13 cellular contexts compared by ENCODE assay signal in the genomic region with DNA sequence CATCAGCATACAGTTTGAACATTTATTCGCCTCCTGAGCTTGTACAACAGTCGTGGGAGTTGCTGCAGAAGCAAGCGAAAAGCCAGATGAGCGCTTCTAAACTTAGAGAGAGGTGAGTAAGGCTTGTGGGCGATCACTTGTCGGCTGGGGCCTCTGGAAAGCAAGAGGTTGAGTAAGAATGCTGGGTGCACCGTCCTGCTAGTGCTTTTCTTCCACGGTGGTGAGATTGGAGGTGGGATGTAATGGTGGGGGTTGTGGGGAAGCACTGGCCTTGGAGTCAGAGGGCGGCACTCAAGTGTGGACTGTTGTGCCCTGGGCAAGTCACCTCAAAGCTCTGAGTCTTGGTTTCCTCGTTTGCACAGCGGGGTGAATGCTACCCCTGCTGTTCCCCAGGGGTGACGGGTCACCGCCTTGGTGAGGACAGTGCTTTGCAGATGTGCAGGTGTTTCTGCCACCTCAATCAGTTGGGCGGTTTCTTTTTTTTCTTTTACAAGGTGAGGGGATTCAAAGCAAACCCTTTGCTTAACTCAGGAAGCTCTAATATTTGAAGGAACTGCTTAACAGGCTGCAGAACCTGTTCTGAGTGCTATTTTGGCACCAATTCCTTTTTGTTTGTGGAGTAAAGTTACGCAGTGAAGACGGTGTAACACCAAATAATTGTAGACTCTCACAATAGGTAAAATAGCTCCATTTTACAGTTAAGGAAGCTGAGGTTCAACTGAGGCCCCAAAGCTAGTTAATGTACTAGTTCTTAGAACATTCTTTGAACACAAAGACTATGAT. TPM values are rescaled to one million over a fixed set of nuclear protein-coding genes. Genes with fewer than 3 reads are reported as not detected.
DNase-seq lines count a peak whose midpoint lies in the region; ATAC-seq and TF ChIP-seq lines count a peak whose summit lies in the region.
"Had no signal": no experiment of that assay in that cellular context is flagged by ENCODE, and none has a peak within 500 bp of the region (broad histone marks: within the 10 kb centered on the region; RNA-seq: fewer than 3 reads in every experiment).

No MANE protein-coding gene starts in this region.

- H2BK120ac ChIP-seq in H9 (ENCODE audit: low read depth, low read length, poor library complexity, severe bottlenecking) (no peak overlapping the region), mesenchymal stem cell (ENCODE audit: low read depth, low read length) (no peak overlapping the region)

- H3K27ac Mint-ChIP-seq in H9, result peak overlapping the region in 2 of 3 experiments; percentile 55 to 80; a peak in 4 of 7 replicates
- peak overlapping the region; percentile 16 for H3K27ac Mint-ChIP-seq in activated CD8-positive, alpha-beta T cell treated with anti-CD3 and anti-CD28 coated beads for 36 hours

- intact Hi-C loops in activated CD8-positive, alpha-beta T cell treated with anti-CD3 and anti-CD28 coated beads for 36 hours (cut with micrococcal nuclease), result no loop called here
- intact Hi-C loops in vagina (cut with DNase I) (no loop called here), testis (cut with DNase I; ENCODE audit: low total_unique reads) (no loop called here)

- no peak overlapping the region for H4K5ac ChIP-seq in H9 (ENCODE audit: insufficient read length, low read depth, low read length)

- H3K14ac ChIP-seq in H9 (ENCODE audit: insufficient read depth, low read length) (no peak overlapping the region), mesenchymal stem cell (ENCODE audit: low read length in 2 of 2) (no peak overlapping the region)

- H2BK5ac ChIP-seq in H9 (ENCODE audit: insufficient read length, low read length) (no peak overlapping the region), mesenchymal stem cell (ENCODE audit: low read depth, low read length, poor library complexity, severe bottlenecking) (no peak overlapping the region)

- no peak overlapping the region for H3K9ac ChIP-seq in H9 (ENCODE audit: extremely low read depth, insufficient read length, low read length)
- no peak overlapping the region for H3K9ac ChIP-seq in mesenchymal stem cell (ENCODE audit: low read length)
- H3K9ac ChIP-seq: SK-N-SH had no signal

- H3T11ph ChIP-seq in H9 (ENCODE audit: low read length), result no peak overlapping the region

- H3K27ac ChIP-seq in 22Rv1 (peak overlapping the region; percentile 33), H9 (ENCODE audit: insufficient read length, low read depth, low read length) (no peak overlapping the region), mesenchymal stem cell (ENCODE audit: low read length, poor library complexity, severe bottlenecking) (peak overlapping the region; percentile 25), vagina (no peak overlapping the region), testis (no peak overlapping the region)
- H3K27ac ChIP-seq: gastroesophageal sphincter, transverse colon had no signal

- POLR2A ChIA-PET in activated CD8-positive, alpha-beta T cell treated with anti-CD3 and anti-CD28 coated beads for 36 hours (lab: Charles Lee), result interaction anchor here (1.1 to 3.4 kb wide), 3 partner anchors 36 to 118 kb away, joined by 3 to 11 read pairs (median 3); a partner anchor contains a TSS

- H2AFZ ChIP-seq in H9 (ENCODE audit: low read length) (no peak overlapping the region), mesenchymal stem cell (ENCODE audit: low read depth, low read length) (no peak overlapping the region)

- no peak overlapping the region for H4K8ac ChIP-seq in H9 (replicated peaks; ENCODE audit: insufficient read length, low read depth, low read length)
- no peak overlapping the region for H4K8ac ChIP-seq in mesenchymal stem cell (ENCODE audit: low read length)

- H2BK15ac ChIP-seq in H9 (ENCODE audit: low read depth, low read length) (no peak overlapping the region), mesenchymal stem cell (ENCODE audit: low read depth, poor library complexity, severe bottlenecking) (no peak overlapping the region)

- DNase-seq in H9, result no peak
- no peak for DNase-seq in activated CD8-positive, alpha-beta T cell treated with anti-CD3 and anti-CD28 coated beads for 36 hours
- DNase-seq in mesenchymal stem cell, result no peak
- DNase-seq in NCI-H2196 treated with DMSO at 0.1 percent for 48 hours (lab: John Stamatoyannopoulos, UW; ENCODE audit: unreplicated experiment), result no peak
- DNase-seq in vagina (ENCODE audit: extremely low spot score in 2 of 2), result no peak
- no peak for DNase-seq in omental fat pad (ENCODE audit: low spot score)
- no peak for DNase-seq in testis
- DNase-seq: NCI-H1417 treated with DMSO at 0.1 percent for 48 hours, transverse colon had no signal

- no peak overlapping the region for H2BK20ac ChIP-seq in H9 (ENCODE audit: low read depth, low read length, poor library complexity, severe bottlenecking)

- no peaks in the 10 kb centered on the region for H3K79me1 ChIP-seq in H9 (ENCODE audit: insufficient read depth, low read depth, low read length, poor library complexity, severe bottlenecking)
- H3K79me1 ChIP-seq in mesenchymal stem cell (replicated peaks; ENCODE audit: low read length, poor library complexity, severe bottlenecking), result peaks cover 25% of the 10 kb centered on the region

- peaks cover 19% of the 10 kb centered on the region in 2 experiments for H3K4me1 Mint-ChIP-seq in H9
- H3K4me1 Mint-ChIP-seq in activated CD8-positive, alpha-beta T cell treated with anti-CD3 and anti-CD28 coated beads for 36 hours (ENCODE audit: low read depth), result peaks cover 36% of the 10 kb centered on the region

- no peak for ATAC-seq in activated CD8-positive, alpha-beta T cell treated with anti-CD3 and anti-CD28 coated beads for 36 hours
- no peak for ATAC-seq in omental fat pad (ENCODE audit: low FRiP score)
- ATAC-seq: gastroesophageal sphincter had no signal

- H2BK12ac ChIP-seq in H9 (ENCODE audit: insufficient read length, low read depth, low read length), result no peak overlapping the region
- H2BK12ac ChIP-seq in mesenchymal stem cell (ENCODE audit: low read length in 2 of 2), result no peak overlapping the region

- no peak overlapping the region for H3K4me3 Mint-ChIP-seq in H9
- H3K4me3 Mint-ChIP-seq in activated CD8-positive, alpha-beta T cell treated with anti-CD3 and anti-CD28 coated beads for 36 hours, result no peak overlapping the region

- H3K4me3 ChIP-seq in mesenchymal stem cell (ENCODE audit: insufficient read depth in 1 of 2, low read depth in 1 of 2, low read length in 2 of 2) (no peak overlapping the region), vagina (no peak overlapping the region), testis (no peak overlapping the region)
- H3K4me3 ChIP-seq: gastroesophageal sphincter, transverse colon had no signal

- H4K20me1 ChIP-seq in H9 (ENCODE audit: control insufficient read depth, insufficient read depth, insufficient read length), result no peaks in the 10 kb centered on the region

- no peaks in the 10 kb centered on the region for H3K9me3 Mint-ChIP-seq in H9
- no peaks in the 10 kb centered on the region for H3K9me3 Mint-ChIP-seq in activated CD8-positive, alpha-beta T cell treated with anti-CD3 and anti-CD28 coated beads for 36 hours

- H2AK5ac ChIP-seq in H9 (ENCODE audit: insufficient read length, low read length) (no peak overlapping the region), mesenchymal stem cell (ENCODE audit: low read length, severe bottlenecking) (no peak overlapping the region)

- H3K23ac ChIP-seq in H9 (ENCODE audit: insufficient read length, low read depth, low read length) (no peak overlapping the region), mesenchymal stem cell (ENCODE audit: low read length in 2 of 2) (no peak overlapping the region)

- H3K4ac ChIP-seq in H9 (ENCODE audit: low read depth, low read length) (no peak overlapping the region), mesenchymal stem cell (ENCODE audit: low read depth in 1 of 2, low read length in 2 of 2) (no peak overlapping the region)

- H3K36me3 ChIP-seq in mesenchymal stem cell (ENCODE audit: control insufficient read depth in 1 of 2, insufficient read depth in 2 of 2, low read depth in 1 of 2, low read length in 2 of 2) (peaks cover 56 to 63% of the 10 kb centered on the region in 2 experiments), vagina (peaks cover 0 to 26% of the 10 kb centered on the region in 2 donors), testis (ENCODE audit: low read depth, missing control alignments) (no peaks in the 10 kb centered on the region)

- no peak for TF ChIP-seq CTCF in 22Rv1 (IDR thresholded peaks at IDR 0.05)
- no peak for TF ChIP-seq CTCF in H9 (conservative IDR thresholded peaks at IDR 0.05)
- TF ChIP-seq CTCF in activated CD8-positive, alpha-beta T cell treated with anti-CD3 and anti-CD28 coated beads for 36 hours (IDR thresholded peaks at IDR 0.05), result no peak
- no peak for TF ChIP-seq CTCF in vagina (IDR thresholded peaks at IDR 0.05)
- TF ChIP-seq CTCF in omental fat pad (IDR thresholded peaks at IDR 0.05), result no peak
- TF ChIP-seq CTCF in testis (IDR thresholded peaks at IDR 0.05), result no peak

- no peaks in the 10 kb centered on the region for H3K27me3 Mint-ChIP-seq in H9 (ENCODE audit: low read depth)
- H3K27me3 Mint-ChIP-seq in activated CD8-positive, alpha-beta T cell treated with anti-CD3 and anti-CD28 coated beads for 36 hours, result no peaks in the 10 kb centered on the region

- CTCF ChIA-PET in activated CD8-positive, alpha-beta T cell treated with anti-CD3 and anti-CD28 coated beads for 36 hours (lab: Charles Lee), result interaction anchor here (1.0 to 4.1 kb wide), 7 partner anchors 10 to 784 kb away, joined by 3 to 17 read pairs (median 4); no protein-coding TSS in a partner anchor

- WGBS in H9 (ENCODE audit: extremely low coverage, insufficient read length, low lambda C conversion rate), result no CpG with 5 or more reads among the region's 16 CpGs
- WGBS in mesenchymal stem cell, result 97% methylated on average over 14 of the region's 16 CpGs
- WGBS in testis, 2 donors, result 84 to 88% methylated on average over 16 of the region's 16 CpGs

- peaks cover 0 to 39% (median 14%) of the 10 kb centered on the region in 3 experiments; a peak in 6 of 7 replicates for H3K36me3 Mint-ChIP-seq in H9 (ENCODE audit: insufficient read depth in 1 of 3, low read depth in 3 of 3)
- peaks cover 36% of the 10 kb centered on the region for H3K36me3 Mint-ChIP-seq in activated CD8-positive, alpha-beta T cell treated with anti-CD3 and anti-CD28 coated beads for 36 hours (ENCODE audit: low read depth)

- no peaks in the 10 kb centered on the region for H3K23me2 ChIP-seq in H9 (ENCODE audit: insufficient read length, low read depth, low read length, poor library complexity, severe bottlenecking)

- H3K18ac ChIP-seq in H9 (ENCODE audit: insufficient read length, low read depth, low read length) (no peak overlapping the region), mesenchymal stem cell (ENCODE audit: low read depth in 1 of 2, low read length in 2 of 2) (no peak overlapping the region)

- no peaks in the 10 kb centered on the region for H3K9me3 ChIP-seq in H9 (ENCODE audit: control insufficient read depth, low read depth, low read length)
- no peaks in the 10 kb centered on the region for H3K9me3 ChIP-seq in mesenchymal stem cell (ENCODE audit: control insufficient read depth, low read length)
- H3K9me3 ChIP-seq in vagina, result no peaks in the 10 kb centered on the region
- H3K9me3 ChIP-seq in testis, result no peaks in the 10 kb centered on the region
- H3K9me3 ChIP-seq: gastroesophageal sphincter, SK-N-SH, transverse colon had no signal

- H3K27me3 ChIP-seq in H9 (ENCODE audit: insufficient read depth, low read length) (no peaks in the 10 kb centered on the region), mesenchymal stem cell (ENCODE audit: control insufficient read depth in 1 of 2, insufficient read depth in 1 of 2, low read length in 2 of 2) (no peaks in the 10 kb centered on the region), vagina (no peaks in the 10 kb centered on the region), testis (no peaks in the 10 kb centered on the region)
- H3K27me3 ChIP-seq: gastroesophageal sphincter, transverse colon had no signal

- H3K4me2 ChIP-seq in H9 (ENCODE audit: insufficient read depth, insufficient read length, low read length), result no peak overlapping the region
- H3K4me2 ChIP-seq in mesenchymal stem cell (ENCODE audit: low read length, poor library complexity, severe bottlenecking), result no peak overlapping the region
- H3K4me2 ChIP-seq: SK-N-SH had no signal

- H4K91ac ChIP-seq in H9 (ENCODE audit: insufficient read length, low read depth, low read length), result no peak overlapping the region
- no peak overlapping the region for H4K91ac ChIP-seq in mesenchymal stem cell (ENCODE audit: low read length)

- TF ChIP-seq POLR2A in vagina (IDR thresholded peaks at IDR 0.05) (no peak), testis (IDR thresholded peaks at IDR 0.05) (no peak)

- no peaks in the 10 kb centered on the region for H3K79me2 ChIP-seq in H9 (ENCODE audit: insufficient read depth, low read length)

- no peak overlapping the region for H3K56ac ChIP-seq in H9 (ENCODE audit: insufficient read length, low read depth, low read length)

- H3K4me1 ChIP-seq in H9 (ENCODE audit: insufficient read depth, low read length), result 0 out of 2 replicates have a peak, but pooled peaks cover 1% of the 10 kb centered on the region
- peaks cover 20% of the 10 kb centered on the region for H3K4me1 ChIP-seq in mesenchymal stem cell (ENCODE audit: control insufficient read depth, insufficient read depth, low read depth, low read length)
- H3K4me1 ChIP-seq in vagina, result no peaks in the 10 kb centered on the region
- no peaks in the 10 kb centered on the region for H3K4me1 ChIP-seq in testis
- H3K4me1 ChIP-seq: gastroesophageal sphincter, transverse colon had no signal

RNA-seq across cellular contexts. Expression of a gene that starts 6.8 kb away (rescaled TPM):
- 1.3 TPM in 1 of 2 replicates, not detected in the other for total RNA-seq in H9 (2021)
- total RNA-seq in activated CD8-positive, alpha-beta T cell treated with anti-CD3 and anti-CD28 coated beads for 36 hours, result under 1 TPM in 1 of 2 experiments, not detected in 1; 0.22 TPM
- not detected for polyA plus RNA-seq in mesenchymal stem cell (2013, experiment 1 of 2)
- not detected for polyA plus RNA-seq in mesenchymal stem cell (2013, experiment 2 of 2)
- not detected for total RNA-seq in vagina
- total RNA-seq in omental fat pad, result 1 to 10 TPM in 1 of 4 donors, not detected in 3; 7.3 TPM
- total RNA-seq in testis, result under 1 TPM; 0.50 to 0.87 TPM
- polyA plus RNA-seq in testis (ENCODE audit: insufficient read depth, low read depth, low replicate concordance), result 1.0 TPM
- total RNA-seq: pulmonary artery endothelial cell had no signal
- polyA plus RNA-seq: SK-N-SH had no signal

RNA-seq across cellular contexts. Expression of a gene that starts 35.0 kb away (rescaled TPM):
- total RNA-seq in H9 (2021), result 131 TPM in 2 replicates
- total RNA-seq in activated CD8-positive, alpha-beta T cell treated with anti-CD3 and anti-CD28 coated beads for 36 hours, result 10 to 100 TPM; 89.7 to 89.8 TPM
- 246 TPM for polyA plus RNA-seq in mesenchymal stem cell (2013, experiment 1 of 2)
- 245 TPM for polyA plus RNA-seq in mesenchymal stem cell (2013, experiment 2 of 2)
- total RNA-seq in vagina, result 66.5 TPM
- total RNA-seq in omental fat pad, result 100 to 1,000 TPM in 2 of 4 donors, 10 to 100 TPM in 2; 86.7 to 110 (median 101) TPM
- total RNA-seq in testis, result 100 to 1,000 TPM; 112 to 122 TPM
- 125 TPM for polyA plus RNA-seq in testis (ENCODE audit: insufficient read depth, low read depth, low replicate concordance)

RNA-seq across cellular contexts. Expression of a gene that starts 37.7 kb away (rescaled TPM):
- total RNA-seq in H9 (2021), result 34.4 and 34.5 TPM in 2 replicates
- total RNA-seq in activated CD8-positive, alpha-beta T cell treated with anti-CD3 and anti-CD28 coated beads for 36 hours, result 10 to 100 TPM; 37.1 to 38.5 TPM
- polyA plus RNA-seq in mesenchymal stem cell (2013, experiment 1 of 2), result 17.8 TPM
- 17.5 TPM for polyA plus RNA-seq in mesenchymal stem cell (2013, experiment 2 of 2)
- 34.4 TPM for total RNA-seq in vagina
- 10 to 100 TPM; 15.1 to 28.7 (median 20.6) TPM for total RNA-seq in omental fat pad
- total RNA-seq in testis, result 10 to 100 TPM; 19.8 to 24.3 TPM
- polyA plus RNA-seq in testis (ENCODE audit: insufficient read depth, low read depth, low replicate concordance), result 21.3 TPM

Comparison
In these comparisons a context has a peak if more than half of its experiments do, and no peak if none do; other contexts are left out.
1. H3K27ac ChIP-seq: peak in 22Rv1 (single experiment) and mesenchymal stem cell (single experiment); none in H9 (single experiment), vagina (single experiment) and testis (0 of 2).